2 cellular contexts compared by ENCODE assay signal in genomic region chr9:114174876-114175771, GRCh38.
TF ChIP-seq lines count a peak whose summit lies in the region.

No MANE protein-coding gene starts in this region.

TF ChIP-seq in IMR-90, 13 proteins besides CTCF, POLR2A, EP300 and RAD21 (continued from another document):
- TF ChIP-seq FOS (IDR thresholded peaks at IDR 0.05; ENCODE audit: low read depth, low read length) (peak; percentile 81), BHLHE40 (IDR thresholded peaks at IDR 0.05; ENCODE audit: low read depth, low read length) (no peak), CEBPB (IDR thresholded peaks at IDR 0.05; ENCODE audit: low read depth, low read length) (no peak), MXI1 (IDR thresholded peaks at IDR 0.05; ENCODE audit: borderline replicate concordance, low read depth, low read length) (no peak), NFE2L2 (IDR thresholded peaks at IDR 0.05; ENCODE audit: low read depth, low read length) (no peak), CHD1 (IDR thresholded peaks at IDR 0.05; ENCODE audit: low read depth, low read length) (no peak)
- TF ChIP-seq, protein P1, sequence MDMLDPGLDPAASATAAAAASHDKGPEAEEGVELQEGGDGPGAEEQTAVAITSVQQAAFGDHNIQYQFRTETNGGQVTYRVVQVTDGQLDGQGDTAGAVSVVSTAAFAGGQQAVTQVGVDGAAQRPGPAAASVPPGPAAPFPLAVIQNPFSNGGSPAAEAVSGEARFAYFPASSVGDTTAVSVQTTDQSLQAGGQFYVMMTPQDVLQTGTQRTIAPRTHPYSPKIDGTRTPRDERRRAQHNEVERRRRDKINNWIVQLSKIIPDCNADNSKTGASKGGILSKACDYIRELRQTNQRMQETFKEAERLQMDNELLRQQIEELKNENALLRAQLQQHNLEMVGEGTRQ (IDR thresholded peaks at IDR 0.05; ENCODE audit: low read depth, low read length): 0 out of 2 replicates have a peak, but pooled peaks have one; percentile 12

TF ChIP-seq in liver, 16 proteins besides CTCF, POLR2A, EP300 and RAD21 (continued from another document):
- peak; percentile 73 for TF ChIP-seq ZBTB33 (IDR thresholded peaks at IDR 0.05)
- peak in 1 of 2 donors; percentile 78 for TF ChIP-seq JUND (IDR thresholded peaks at IDR 0.05)
- no peak for TF ChIP-seq TAF1 (conservative IDR thresholded peaks at IDR 0.05)
- peak; percentile 82 to 90 for TF ChIP-seq RXRA (IDR thresholded peaks at IDR 0.05)
- no peak for TF ChIP-seq GABPA (IDR thresholded peaks at IDR 0.05 in 1 of 2, conservative IDR thresholded peaks at IDR 0.05 in 1 of 2)
- peak; percentile 78 for TF ChIP-seq REST (IDR thresholded peaks at IDR 0.05)
- peak; percentile 32 for TF ChIP-seq ATF3 (IDR thresholded peaks at IDR 0.05)
- TF ChIP-seq NR2F2 (IDR thresholded peaks at IDR 0.05): peak; percentile 70
- peak; percentile 95 to 97 for TF ChIP-seq HNF4A (conservative IDR thresholded peaks at IDR 0.05)
- TF ChIP-seq YY1 (IDR thresholded peaks at IDR 0.05): peak; percentile 74
- peak; percentile 29 for TF ChIP-seq FOXA2 (IDR thresholded peaks at IDR 0.05)
- peak in 1 of 2 donors; percentile 31 for TF ChIP-seq EGR1 (IDR thresholded peaks at IDR 0.05; ENCODE audit: low read depth in 2 of 2)
- peak; percentile 95 for TF ChIP-seq SP1 (IDR thresholded peaks at IDR 0.05)
